8 cellular contexts compared by ENCODE assay signal in genomic region chr22:31084811-31085492, GRCh38. TPM values are rescaled to one million over a fixed set of nuclear protein-coding genes. Genes with fewer than 3 reads are reported as not detected.
DNase-seq lines count a peak whose midpoint lies in the region; ATAC-seq and TF ChIP-seq lines count a peak whose summit lies in the region.

No MANE protein-coding gene starts in this region.

- H3K4me1 Mint-ChIP-seq in endodermal cell (peaks cover 32% of the 10 kb centered on the region), mesothelial cell of epicardium (peaks cover 37% of the 10 kb centered on the region)

- H3K27me3 ChIP-seq in HCT116 (ENCODE audit: insufficient read depth, low read length) = no peaks in the 10 kb centered on the region
- no peaks in the 10 kb centered on the region for H3K27me3 ChIP-seq in endodermal cell (ENCODE audit: control insufficient read depth, insufficient read depth, low read length, poor library complexity, severe bottlenecking)

- peak in 2 of 3 experiments; percentile 83 to 92; a peak in 4 of 6 replicates for TF ChIP-seq CTCF in HCT116 (IDR thresholded peaks at IDR 0.05 in 2 of 3, conservative IDR thresholded peaks at IDR 0.05 in 1 of 3; ENCODE audit: borderline replicate concordance in 1 of 3, insufficient read depth in 1 of 3, low read depth in 2 of 3, low read length in 2 of 3)
- TF ChIP-seq CTCF in endodermal cell (conservative IDR thresholded peaks at IDR 0.05) = peak; percentile 99
- peak; percentile 84 for TF ChIP-seq CTCF in mesothelial cell of epicardium (IDR thresholded peaks at IDR 0.05; ENCODE audit: unreplicated experiment)

- POLR2A ChIA-PET in HCT116 (lab: Charles Lee) = interaction anchor here (0.6 to 7.6 kb wide), 5 partner anchors 11 to 135 kb away, joined by 4 to 86 read pairs (median 7); partner anchors contain the start of genes MORC2, SELENOM and TUG1

- H3K27me3 Mint-ChIP-seq in endodermal cell (ENCODE audit: insufficient read depth) = peaks cover 2% of the 10 kb centered on the region
- no peaks in the 10 kb centered on the region for H3K27me3 Mint-ChIP-seq in mesothelial cell of epicardium (ENCODE audit: low read depth)

- intact Hi-C loops in HCT116 (cut with micrococcal nuclease) = loop anchor here (1.0 to 10.0 kb wide), 5 partner anchors 118 to 660 kb away; partner anchors contain the start of genes MORC2, MTFP1 and TUG1

- H3K27ac Mint-ChIP-seq in endodermal cell (peak overlapping the region; percentile 93), mesothelial cell of epicardium (peak overlapping the region; percentile 93)

- H3K36me3 ChIP-seq in HCT116 (ENCODE audit: control insufficient read depth in 1 of 2, insufficient read depth in 2 of 2, low read length in 2 of 2) (peaks cover 15 to 21% of the 10 kb centered on the region in 2 experiments; a peak in 3 of 4 replicates), endodermal cell (ENCODE audit: control insufficient read depth, insufficient read depth, low read length) (no peaks in the 10 kb centered on the region)

- 2 to 3% methylated on average over 10 to 69 of the region's 69 CpGs for WGBS in endodermal cell (ENCODE audit: insufficient coverage in 1 of 2, insufficient read length in 1 of 2), 2 experiments

- CTCF ChIA-PET in HCT116 (lab: Charles Lee) = interaction anchor here (0.6 to 5.1 kb wide), 17 partner anchors 9 to 707 kb away, joined by 3 to 25 read pairs (median 4); partner anchors contain the start of genes SELENOM and TUG1

- H3K9me2 ChIP-seq in HCT116 (ENCODE audit: insufficient read depth) = no peaks in the 10 kb centered on the region

- no peak overlapping the region for H2AFZ ChIP-seq in HCT116 (ENCODE audit: low read depth, low read length, poor library complexity, severe bottlenecking)

- BruUV-seq in HCT116 (replicated peaks; lab: Mats Ljungman, UMichigan) = no TSS peak

- peaks cover 28 to 64% of the 10 kb centered on the region in 2 experiments for H3K4me1 ChIP-seq in HCT116 (ENCODE audit: control insufficient read depth in 1 of 2, insufficient read depth in 2 of 2, low read length in 2 of 2)
- H3K4me1 ChIP-seq in endodermal cell (ENCODE audit: control insufficient read depth, insufficient read depth, low read length) = peaks cover 13% of the 10 kb centered on the region

- H4K20me1 ChIP-seq in HCT116 (ENCODE audit: insufficient read depth) = no peaks in the 10 kb centered on the region

- TF ChIP-seq RAD21 in HCT116 (IDR thresholded peaks at IDR 0.05; ENCODE audit: low read depth) = no peak

- no peaks in the 10 kb centered on the region for H3K36me3 Mint-ChIP-seq in endodermal cell (ENCODE audit: low read depth)
- peaks cover 2% of the 10 kb centered on the region for H3K36me3 Mint-ChIP-seq in mesothelial cell of epicardium

- H3K4me3 ChIP-seq in HCT116 (replicated peaks in 1 of 2; ENCODE audit: low read depth in 1 of 2, low read length in 2 of 2) (peak overlapping the region; percentile 78 to 80), endodermal cell (ENCODE audit: low read length) (peak overlapping the region; percentile 86)

- H3K27ac ChIP-seq in HCT116 (ENCODE audit: low read depth, low read length) = peak overlapping the region; percentile 94
- peak overlapping the region; percentile 38 for H3K27ac ChIP-seq in endodermal cell (ENCODE audit: low read depth, low read length)

- ATAC-seq in HCT116 = peak; percentile 64

- H3K79me2 ChIP-seq in HCT116 (ENCODE audit: insufficient read depth, low read length) = peaks cover 57% of the 10 kb centered on the region

- RAD21 ChIA-PET in HCT116 (lab: Charles Lee; ENCODE audit: low non-redundant PET in 1 of 2, low total read pairs in 2 of 2, uncharacterized antibody in 2 of 2, unreplicated experiment in 2 of 2) = interaction anchor here (0.6 to 1.0 kb wide), 2 partner anchors 135 to 139 kb away, joined by 3 to 4 read pairs; no protein-coding TSS in a partner anchor

- H3K9me3 Mint-ChIP-seq in endodermal cell = no peaks in the 10 kb centered on the region
- H3K9me3 Mint-ChIP-seq in mesothelial cell of epicardium = no peaks in the 10 kb centered on the region

- H3K4me2 ChIP-seq in HCT116 (ENCODE audit: low read length) = peak overlapping the region; percentile 85

- no peaks in the 10 kb centered on the region for H3K9me3 ChIP-seq in HCT116 (ENCODE audit: control insufficient read depth in 1 of 2, insufficient read depth in 1 of 2, low read depth in 1 of 2, low read length in 2 of 2)
- H3K9me3 ChIP-seq in endodermal cell (ENCODE audit: control insufficient read depth, low read length) = no peaks in the 10 kb centered on the region

- peak overlapping the region; percentile 84 for H3K4me3 Mint-ChIP-seq in endodermal cell
- H3K4me3 Mint-ChIP-seq in mesothelial cell of epicardium = peak overlapping the region; percentile 90

- H3K9ac ChIP-seq in HCT116 (ENCODE audit: low read length) (peak overlapping the region; percentile 92), endodermal cell (ENCODE audit: extremely low read depth, low read length, poor library complexity, severe bottlenecking) (peak overlapping the region; percentile 68)

- peak; percentile 60 for TF ChIP-seq POLR2A in HCT116 (IDR thresholded peaks at IDR 0.05; ENCODE audit: borderline replicate concordance, extremely low read depth, insufficient read depth, insufficient read length)

- DNase-seq in GM04504 (ENCODE audit: low read depth) = peak; percentile 52
- no peak for DNase-seq in HCT116 (ENCODE audit: low read depth, low spot score)
- DNase-seq in NCI-H460 (ENCODE audit: extremely low read depth, low read depth) = peak; percentile 54
- DNase-seq in activated CD8-positive, alpha-beta memory T cell treated with anti-CD3 and anti-CD28 coated beads, Interleukin-2, amount 50 U/mL, for 1 hour (ENCODE audit: extremely low read depth) = peak; percentile 51
- DNase-seq in endodermal cell = peak; percentile 93
- peak; percentile 80 to 91 for DNase-seq in mesothelial cell of epicardium (ENCODE audit: low spot score in 2 of 2, unreplicated experiment in 2 of 2)
- peak; percentile 72 to 78 for DNase-seq in stimulated activated CD8-positive, alpha-beta memory T cell treated with anti-CD3 and anti-CD28 coated beads, Interleukin-2, amount 100 ng/mL, for 1 hour (ENCODE audit: low read depth in 2 of 2)
- no peak for DNase-seq in NCI-H1694 (lab: John Stamatoyannopoulos, UW)

TF ChIP-seq in HCT116, 20 proteins besides CTCF, POLR2A, EP300 and RAD21 (continues in another document):
- no peak for TF ChIP-seq TCF7L2 (IDR thresholded peaks at IDR 0.05; ENCODE audit: borderline replicate concordance, extremely low read depth, insufficient read depth, insufficient read length)
- no peak for TF ChIP-seq ZNF274 (IDR thresholded peaks at IDR 0.05; ENCODE audit: low read depth, low read length)
- no peak for TF ChIP-seq SRF (IDR thresholded peaks at IDR 0.05; ENCODE audit: low read depth)
- TF ChIP-seq EGR1 (IDR thresholded peaks at IDR 0.05; ENCODE audit: low read depth) = no peak
- TF ChIP-seq JUND (IDR thresholded peaks at IDR 0.05) = no peak
- peak; percentile 65 for TF ChIP-seq ZFX (IDR thresholded peaks at IDR 0.05)

RNA-seq across cellular contexts. Expression of gene SMTN, which starts 3.8 kb away (rescaled TPM):
- total RNA-seq in HCT116 (2021; ENCODE audit: unreplicated experiment) (148 TPM), endodermal cell (10 to 100 TPM; 23.6 to 35.8 TPM), mesothelial cell of epicardium (67.0 to 72.7 TPM (median 72.2 TPM) in 3 replicates)
- 134 TPM in 2 replicates for polyA plus RNA-seq in HCT116 (2012)
- 8.5 and 9.7 TPM in 2 replicates for total RNA-seq in NCI-H460 (2014; rRNA removed; shearing (Covaris generic))
- 35.9 and 36.3 TPM in 2 replicates for polyA plus RNA-seq in NCI-H460 (2014; cell fraction: nucleus; rRNA removed)
- polyA plus RNA-seq in endodermal cell (2013, experiment 1 of 2) = 31.8 TPM
- polyA plus RNA-seq in endodermal cell (2013, experiment 2 of 2) = 25.8 TPM

RNA-seq across cellular contexts. Expression of gene SELENOM, which starts 22.4 kb away (rescaled TPM):
- 65.6 TPM for total RNA-seq in HCT116 (2021; ENCODE audit: unreplicated experiment)
- polyA plus RNA-seq in HCT116 (2012) = 53.2 and 56.6 TPM in 2 replicates
- 32.0 and 36.2 TPM in 2 replicates for total RNA-seq in NCI-H460 (2014; rRNA removed; shearing (Covaris generic))
- polyA plus RNA-seq in NCI-H460 (2014; cell fraction: nucleus; rRNA removed) = 23.9 and 76.1 TPM in 2 replicates
- 10 to 100 TPM in 1 of 2 donors, 1 to 10 TPM in 1; 8.0 to 10.4 TPM for total RNA-seq in endodermal cell
- polyA plus RNA-seq in endodermal cell (2013, experiment 1 of 2) = 27.7 TPM
- 20.3 TPM for polyA plus RNA-seq in endodermal cell (2013, experiment 2 of 2)
- total RNA-seq in mesothelial cell of epicardium = 38.8 to 40.9 TPM (median 39.7 TPM) in 3 replicates

RNA-seq across cellular contexts. Expression of gene INPP5J, which starts 37.8 kb away (rescaled TPM):
- 8.9 TPM for total RNA-seq in HCT116 (2021; ENCODE audit: unreplicated experiment)
- 9.9 and 10.7 TPM in 2 replicates for polyA plus RNA-seq in HCT116 (2012)
- 0.35 and 0.54 TPM in 2 replicates for total RNA-seq in NCI-H460 (2014; rRNA removed; shearing (Covaris generic))
- polyA plus RNA-seq in NCI-H460 (2014; cell fraction: nucleus; rRNA removed) = 1.1 and 2.8 TPM in 2 replicates
- 1 to 10 TPM; 3.5 to 5.4 TPM for total RNA-seq in endodermal cell
- 2.8 TPM for polyA plus RNA-seq in endodermal cell (2013, experiment 1 of 2)
- 2.0 TPM for polyA plus RNA-seq in endodermal cell (2013, experiment 2 of 2)
- total RNA-seq in mesothelial cell of epicardium = 8.6 to 10.8 TPM (median 9.3 TPM) in 3 replicates

RNA-seq across cellular contexts. Expression of gene PLA2G3, which starts 55.4 kb away (rescaled TPM):
- total RNA-seq in HCT116 (2021; ENCODE audit: unreplicated experiment) (not detected), endodermal cell (1 to 10 TPM; 4.1 to 4.6 TPM), mesothelial cell of epicardium (0.11 to 0.29 TPM (median 0.20 TPM) in 3 replicates)
- not detected in 2 replicates for polyA plus RNA-seq in HCT116 (2012)
- not detected in 2 replicates for total RNA-seq in NCI-H460 (2014; rRNA removed; shearing (Covaris generic))
- 0.07 and 0.13 TPM in 2 replicates for polyA plus RNA-seq in NCI-H460 (2014; cell fraction: nucleus; rRNA removed)
- 13.1 TPM for polyA plus RNA-seq in endodermal cell (2013, experiment 1 of 2)
- 15.3 TPM for polyA plus RNA-seq in endodermal cell (2013, experiment 2 of 2)

Comparison
In these comparisons a context has a peak if more than half of its experiments do, and no peak if none do; other contexts are left out.
1. DNase-seq: peak in GM04504 (single experiment), NCI-H460 (single experiment), activated CD8-positive, alpha-beta memory T cell treated with anti-CD3 and anti-CD28 coated beads, Interleukin-2, amount 50 U/mL, for 1 hour (single experiment), endodermal cell (single experiment), mesothelial cell of epicardium (2 of 2) and stimulated activated CD8-positive, alpha-beta memory T cell treated with anti-CD3 and anti-CD28 coated beads, Interleukin-2, amount 100 ng/mL, for 1 hour (2 of 2); none in HCT116 (single experiment) and NCI-H1694 (single experiment).
2. Peak in every context shown above with its lines, with median percentiles within 50 percentile points of each other: CTCF ChIP-seq.